ENCODE assay signal across 8 cellular contexts in the genomic region with DNA sequence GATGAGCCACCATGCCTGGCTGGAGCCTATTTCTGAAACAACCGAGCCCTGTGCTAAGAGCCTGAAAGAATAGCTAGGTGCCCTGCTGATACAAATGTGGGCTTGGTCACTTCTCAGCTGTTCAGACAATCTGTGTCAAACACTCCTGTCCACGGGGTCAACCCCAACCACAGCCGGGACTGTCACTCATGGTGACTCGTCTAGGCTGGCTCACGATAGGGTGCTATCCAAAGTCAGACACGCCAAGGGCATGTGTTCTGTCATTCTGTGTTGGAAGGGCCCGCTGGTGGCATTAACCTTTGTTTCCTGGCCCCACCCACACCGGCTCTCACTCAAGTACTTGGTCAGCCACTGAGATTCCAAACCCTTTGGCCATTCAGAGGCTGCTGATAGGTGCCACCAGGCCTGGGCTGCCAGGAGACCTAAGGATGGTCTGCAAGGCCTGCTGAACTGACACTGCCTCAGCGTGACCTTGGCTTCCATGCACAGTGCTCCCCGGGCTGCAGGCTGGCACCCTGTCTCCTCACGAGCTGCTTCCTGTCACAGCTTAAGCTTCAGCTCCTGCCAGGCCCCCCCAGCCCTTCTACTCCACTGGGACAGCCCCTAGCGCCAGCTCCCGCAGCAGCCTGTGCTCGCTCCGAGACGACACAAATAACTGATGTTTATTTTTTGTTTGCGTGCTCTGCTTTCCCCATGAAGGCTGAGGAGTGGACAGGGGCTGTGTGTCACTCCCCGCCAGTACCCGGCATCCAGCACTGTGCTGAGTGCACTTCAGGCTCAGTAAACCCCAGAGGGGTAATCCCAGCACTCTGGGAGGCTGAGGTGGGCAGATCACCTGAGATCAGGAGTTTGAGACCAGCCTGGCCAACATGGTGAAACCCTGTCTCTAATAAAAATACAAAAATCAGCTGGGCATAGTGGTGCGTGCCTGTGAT. TPM values are rescaled to one million over a fixed set of nuclear protein-coding genes. Genes with fewer than 3 reads are reported as not detected.
DNase-seq lines count a peak whose midpoint lies in the region; ATAC-seq and TF ChIP-seq lines count a peak whose summit lies in the region.

No MANE protein-coding gene starts in this region.

- peak overlapping the region; percentile 63 for H3K4me2 ChIP-seq in DND-41 (ENCODE audit: insufficient read depth, low read length)
- H3K4me2 ChIP-seq in mesenchymal stem cell (ENCODE audit: low read length, poor library complexity, severe bottlenecking): no peak overlapping the region
- H3K4me2 ChIP-seq in neural progenitor cell: no peak overlapping the region

- H3K27ac ChIP-seq in DND-41 (ENCODE audit: low read length): peak overlapping the region; percentile 80
- H3K27ac ChIP-seq in mesenchymal stem cell (ENCODE audit: low read length, poor library complexity, severe bottlenecking): no peak overlapping the region
- no peak overlapping the region for H3K27ac ChIP-seq in neural progenitor cell

- H3K27me3 ChIP-seq in DND-41 (ENCODE audit: insufficient read depth, low read length, poor library complexity): no peaks in the 10 kb centered on the region
- H3K27me3 ChIP-seq in mesenchymal stem cell (ENCODE audit: control insufficient read depth in 1 of 2, insufficient read depth in 1 of 2, low read length in 2 of 2): no peaks in the 10 kb centered on the region
- H3K27me3 ChIP-seq in neural progenitor cell: no peaks in the 10 kb centered on the region

- H3K23ac ChIP-seq in mesenchymal stem cell (ENCODE audit: low read length in 2 of 2): no peak overlapping the region

- H3K4me1 Mint-ChIP-seq in activated T-helper 1 cell treated with anti-CD3 and anti-CD28 coated beads, Interleukin-12 subunit alpha, Interleukin-12 subunit beta, Interleukin-2, Interleukin-4 antibody, amounts not matched to agents 30 ng/mL and 10 ng/mL and 1 ng/mL, durations not matched to agents 14 hours and 24 hours and 36 hours (ENCODE audit: low read depth): peaks cover 72% of the 10 kb centered on the region
- H3K4me1 Mint-ChIP-seq in neural progenitor cell: peaks cover 14% of the 10 kb centered on the region

- H3K9me3 Mint-ChIP-seq in activated T-helper 1 cell treated with anti-CD3 and anti-CD28 coated beads, Interleukin-12 subunit alpha, Interleukin-12 subunit beta, Interleukin-2, Interleukin-4 antibody, amounts not matched to agents 30 ng/mL and 10 ng/mL and 1 ng/mL, durations not matched to agents 14 hours and 24 hours and 36 hours: no peaks in the 10 kb centered on the region
- H3K9me3 Mint-ChIP-seq in neural progenitor cell: no peaks in the 10 kb centered on the region

- H3K14ac ChIP-seq in mesenchymal stem cell (ENCODE audit: low read length in 2 of 2): no peak overlapping the region

- H3K9ac ChIP-seq in DND-41 (ENCODE audit: low read depth, low read length) (peak overlapping the region; percentile 57), mesenchymal stem cell (ENCODE audit: low read length) (no peak overlapping the region), neural progenitor cell (no peak overlapping the region)

- H3K79me1 ChIP-seq in mesenchymal stem cell (replicated peaks; ENCODE audit: low read length, poor library complexity, severe bottlenecking): peaks cover 20% of the 10 kb centered on the region

- peak; percentile 79 for ATAC-seq in DND-41 (ENCODE audit: insufficient read depth, low read depth)
- ATAC-seq in HG03354 (IDR thresholded peaks at IDR 0.05; ENCODE audit: poor library complexity, severe bottlenecking, unreplicated experiment): peak; percentile 39
- no peak for ATAC-seq in GM19463 (IDR thresholded peaks at IDR 0.05; ENCODE audit: unreplicated experiment)
- ATAC-seq in HG02970 (IDR thresholded peaks at IDR 0.05; ENCODE audit: low FRiP score, unreplicated experiment): no peak

- H2AFZ ChIP-seq in DND-41 (ENCODE audit: low read depth, low read length) (peak overlapping the region; percentile 56), mesenchymal stem cell (ENCODE audit: low read depth, low read length) (no peak overlapping the region), neural progenitor cell (replicated peaks) (no peak overlapping the region)

- H3K4me3 Mint-ChIP-seq in activated T-helper 1 cell treated with anti-CD3 and anti-CD28 coated beads, Interleukin-12 subunit alpha, Interleukin-12 subunit beta, Interleukin-2, Interleukin-4 antibody, amounts not matched to agents 30 ng/mL and 10 ng/mL and 1 ng/mL, durations not matched to agents 14 hours and 24 hours and 36 hours: peak overlapping the region; percentile 77
- H3K4me3 Mint-ChIP-seq in neural progenitor cell: no peak overlapping the region

- H3K79me2 ChIP-seq in DND-41 (ENCODE audit: insufficient read depth, low read length) (peaks cover 29% of the 10 kb centered on the region), neural progenitor cell (ENCODE audit: low read depth) (peaks cover 14% of the 10 kb centered on the region)

- WGBS in mesenchymal stem cell: 81% methylated on average over 20 of the region's 20 CpGs

- H3K18ac ChIP-seq in mesenchymal stem cell (ENCODE audit: low read depth in 1 of 2, low read length in 2 of 2): peak overlapping the region in 1 of 2 experiments; percentile 81

- DNase-seq in DND-41 (peak; percentile 76), mesenchymal stem cell (no peak), NCI-H1417 (lab: John Stamatoyannopoulos, UW) (no peak), neural progenitor cell (ENCODE audit: low spot score) (no peak)
- DNase-seq in activated T-helper 1 cell treated with anti-CD3 and anti-CD28 coated beads, Interleukin-12 subunit alpha, Interleukin-12 subunit beta, Interleukin-2, Interleukin-4 antibody, amounts not matched to agents 30 ng/mL and 10 ng/mL and 1 ng/mL, durations not matched to agents 14 hours and 24 hours and 36 hours (ENCODE audit: low spot score): peak; percentile 51

- H3K4me1 ChIP-seq in DND-41 (ENCODE audit: insufficient read depth, low read length) (peaks cover 53% of the 10 kb centered on the region), mesenchymal stem cell (ENCODE audit: control insufficient read depth, insufficient read depth, low read depth, low read length) (peaks cover 65% of the 10 kb centered on the region), neural progenitor cell (peaks cover 18% of the 10 kb centered on the region)

- peak overlapping the region; percentile 45 for H2BK15ac ChIP-seq in mesenchymal stem cell (ENCODE audit: low read depth, poor library complexity, severe bottlenecking)

- H3K36me3 ChIP-seq in DND-41 (ENCODE audit: insufficient read depth, low read length) (peaks cover 39% of the 10 kb centered on the region), mesenchymal stem cell (ENCODE audit: control insufficient read depth in 1 of 2, insufficient read depth in 2 of 2, low read depth in 1 of 2, low read length in 2 of 2) (peaks cover 46 to 66% of the 10 kb centered on the region in 2 experiments), neural progenitor cell (no peaks in the 10 kb centered on the region)

- H4K91ac ChIP-seq in mesenchymal stem cell (ENCODE audit: low read length): peak overlapping the region; percentile 19

- H3K4ac ChIP-seq in mesenchymal stem cell (ENCODE audit: low read depth in 1 of 2, low read length in 2 of 2): no peak overlapping the region

- no peaks in the 10 kb centered on the region for H3K27me3 Mint-ChIP-seq in activated T-helper 1 cell treated with anti-CD3 and anti-CD28 coated beads, Interleukin-12 subunit alpha, Interleukin-12 subunit beta, Interleukin-2, Interleukin-4 antibody, amounts not matched to agents 30 ng/mL and 10 ng/mL and 1 ng/mL, durations not matched to agents 14 hours and 24 hours and 36 hours (ENCODE audit: insufficient read depth)
- H3K27me3 Mint-ChIP-seq in neural progenitor cell (ENCODE audit: insufficient read depth, low read depth): peaks cover 11% of the 10 kb centered on the region

- no peaks in the 10 kb centered on the region for H4K20me1 ChIP-seq in DND-41 (ENCODE audit: insufficient read depth, low read length)
- H4K20me1 ChIP-seq in neural progenitor cell (ENCODE audit: low read depth): peaks cover 9% of the 10 kb centered on the region

- intact Hi-C loops in activated T-helper 1 cell treated with anti-CD3 and anti-CD28 coated beads, Interleukin-12 subunit alpha, Interleukin-12 subunit beta, Interleukin-2, Interleukin-4 antibody, amounts not matched to agents 30 ng/mL and 10 ng/mL and 1 ng/mL, durations not matched to agents 14 hours and 24 hours and 36 hours (cut with micrococcal nuclease): loop anchor here (1.0 to 2.0 kb wide), 7 partner anchors 7 to 80 kb away; partner anchors contain the start of genes ATG2A, CDC42BPG, EHD1 and MEN1

- peak overlapping the region; percentile 93 for H3K27ac Mint-ChIP-seq in activated T-helper 1 cell treated with anti-CD3 and anti-CD28 coated beads, Interleukin-12 subunit alpha, Interleukin-12 subunit beta, Interleukin-2, Interleukin-4 antibody, amounts not matched to agents 30 ng/mL and 10 ng/mL and 1 ng/mL, durations not matched to agents 14 hours and 24 hours and 36 hours
- H3K27ac Mint-ChIP-seq in neural progenitor cell: no peak overlapping the region

- H3K4me3 ChIP-seq in DND-41 (ENCODE audit: low read depth in 1 of 2, low read length in 2 of 2) (peak overlapping the region in 1 of 2 experiments; percentile 46; a peak in 2 of 4 replicates), mesenchymal stem cell (ENCODE audit: insufficient read depth in 1 of 2, low read depth in 1 of 2, low read length in 2 of 2) (no peak overlapping the region), neural progenitor cell (no peak overlapping the region)

- H3K9me3 ChIP-seq in DND-41 (ENCODE audit: insufficient read depth, low read length, severe bottlenecking) (no peaks in the 10 kb centered on the region), mesenchymal stem cell (ENCODE audit: control insufficient read depth, low read length) (no peaks in the 10 kb centered on the region), neural progenitor cell (ENCODE audit: low read depth) (no peaks in the 10 kb centered on the region)

- H2AK5ac ChIP-seq in mesenchymal stem cell (ENCODE audit: low read length, severe bottlenecking): peak overlapping the region; percentile 19

- peaks cover 38% of the 10 kb centered on the region for H3K36me3 Mint-ChIP-seq in activated T-helper 1 cell treated with anti-CD3 and anti-CD28 coated beads, Interleukin-12 subunit alpha, Interleukin-12 subunit beta, Interleukin-2, Interleukin-4 antibody, amounts not matched to agents 30 ng/mL and 10 ng/mL and 1 ng/mL, durations not matched to agents 14 hours and 24 hours and 36 hours (ENCODE audit: low read depth)
- H3K36me3 Mint-ChIP-seq in neural progenitor cell: peaks cover 6% of the 10 kb centered on the region

- H2BK120ac ChIP-seq in mesenchymal stem cell (ENCODE audit: low read depth, low read length): no peak overlapping the region

- no peak overlapping the region for H2BK5ac ChIP-seq in mesenchymal stem cell (ENCODE audit: low read depth, low read length, poor library complexity, severe bottlenecking)

- H2BK12ac ChIP-seq in mesenchymal stem cell (ENCODE audit: low read length in 2 of 2): peak overlapping the region; percentile 28 to 65

- peaks cover 14% of the 10 kb centered on the region for H3F3A ChIP-seq in neural progenitor cell (ENCODE audit: low read depth)

- H4K8ac ChIP-seq in mesenchymal stem cell (ENCODE audit: low read length): peak overlapping the region; percentile 48

- no peak for TF ChIP-seq CTCF in DND-41 (IDR thresholded peaks at IDR 0.05; ENCODE audit: borderline replicate concordance, extremely low read depth, low read length, poor library complexity, severe bottlenecking)
- TF ChIP-seq CTCF in neural progenitor cell (IDR thresholded peaks at IDR 0.05): no peak

RNA-seq across cellular contexts. Expression of gene CDC42BPG, which starts 14.3 kb away (rescaled TPM):
- 0.29 and 0.44 TPM in 2 replicates for total RNA-seq in activated T-helper 1 cell treated with anti-CD3 and anti-CD28 coated beads, Interleukin-12 subunit alpha, Interleukin-12 subunit beta, Interleukin-2, Interleukin-4 antibody, amounts not matched to agents 30 ng/mL and 10 ng/mL and 1 ng/mL, durations not matched to agents 14 hours and 24 hours and 36 hours
- 0.26 TPM for polyA plus RNA-seq in mesenchymal stem cell (2013, experiment 1 of 2)
- polyA plus RNA-seq in mesenchymal stem cell (2013, experiment 2 of 2): 0.21 TPM
- total RNA-seq in neural progenitor cell (ENCODE audit: low replicate concordance): 0.62 and 2.1 TPM in 2 replicates

RNA-seq across cellular contexts. Expression of gene EHD1, which starts 19.7 kb away (rescaled TPM):
- total RNA-seq in activated T-helper 1 cell treated with anti-CD3 and anti-CD28 coated beads, Interleukin-12 subunit alpha, Interleukin-12 subunit beta, Interleukin-2, Interleukin-4 antibody, amounts not matched to agents 30 ng/mL and 10 ng/mL and 1 ng/mL, durations not matched to agents 14 hours and 24 hours and 36 hours: 88.0 and 96.9 TPM in 2 replicates
- 57.6 TPM for polyA plus RNA-seq in mesenchymal stem cell (2013, experiment 1 of 2)
- polyA plus RNA-seq in mesenchymal stem cell (2013, experiment 2 of 2): 57.2 TPM
- total RNA-seq in neural progenitor cell (ENCODE audit: low replicate concordance): 19.8 and 39.7 TPM in 2 replicates

RNA-seq across cellular contexts. Expression of gene MEN1, which starts 48.4 kb away (rescaled TPM):
- 39.6 and 43.8 TPM in 2 replicates for total RNA-seq in activated T-helper 1 cell treated with anti-CD3 and anti-CD28 coated beads, Interleukin-12 subunit alpha, Interleukin-12 subunit beta, Interleukin-2, Interleukin-4 antibody, amounts not matched to agents 30 ng/mL and 10 ng/mL and 1 ng/mL, durations not matched to agents 14 hours and 24 hours and 36 hours
- polyA plus RNA-seq in mesenchymal stem cell (2013, experiment 1 of 2): 30.3 TPM
- 29.2 TPM for polyA plus RNA-seq in mesenchymal stem cell (2013, experiment 2 of 2)
- total RNA-seq in neural progenitor cell (ENCODE audit: low replicate concordance): 11.4 and 34.9 TPM in 2 replicates

RNA-seq across cellular contexts. Expression of gene MAP4K2, which starts 55.7 kb away (rescaled TPM):
- total RNA-seq in activated T-helper 1 cell treated with anti-CD3 and anti-CD28 coated beads, Interleukin-12 subunit alpha, Interleukin-12 subunit beta, Interleukin-2, Interleukin-4 antibody, amounts not matched to agents 30 ng/mL and 10 ng/mL and 1 ng/mL, durations not matched to agents 14 hours and 24 hours and 36 hours: 70.2 and 70.7 TPM in 2 replicates
- 12.3 TPM for polyA plus RNA-seq in mesenchymal stem cell (2013, experiment 1 of 2)
- 13.7 TPM for polyA plus RNA-seq in mesenchymal stem cell (2013, experiment 2 of 2)
- total RNA-seq in neural progenitor cell (ENCODE audit: low replicate concordance): 15.8 and 27.7 TPM in 2 replicates

RNA-seq across cellular contexts. Expression of gene ATG2A, which starts 58.3 kb away (rescaled TPM):
- total RNA-seq in activated T-helper 1 cell treated with anti-CD3 and anti-CD28 coated beads, Interleukin-12 subunit alpha, Interleukin-12 subunit beta, Interleukin-2, Interleukin-4 antibody, amounts not matched to agents 30 ng/mL and 10 ng/mL and 1 ng/mL, durations not matched to agents 14 hours and 24 hours and 36 hours: 24.6 and 24.9 TPM in 2 replicates
- polyA plus RNA-seq in mesenchymal stem cell (2013, experiment 1 of 2): 6.2 TPM
- 6.0 TPM for polyA plus RNA-seq in mesenchymal stem cell (2013, experiment 2 of 2)
- 4.4 and 16.6 TPM in 2 replicates for total RNA-seq in neural progenitor cell (ENCODE audit: low replicate concordance)

Comparison
In these comparisons a context has a peak if more than half of its experiments do, and no peak if none do; other contexts are left out.
1. ATAC-seq: peak in DND-41 (single experiment) and HG03354 (single experiment); none in GM19463 (single experiment) and HG02970 (single experiment).
2. DNase-seq: peak in DND-41 (single experiment) and activated T-helper 1 cell treated with anti-CD3 and anti-CD28 coated beads, Interleukin-12 subunit alpha, Interleukin-12 subunit beta, Interleukin-2, Interleukin-4 antibody, amounts not matched to agents 30 ng/mL and 10 ng/mL and 1 ng/mL, durations not matched to agents 14 hours and 24 hours and 36 hours (single experiment); none in mesenchymal stem cell (single experiment), NCI-H1417 (0 of 3) and neural progenitor cell (single experiment).